Comparison of ENCODE assay signal across 37 cellular contexts in the genomic region with DNA sequence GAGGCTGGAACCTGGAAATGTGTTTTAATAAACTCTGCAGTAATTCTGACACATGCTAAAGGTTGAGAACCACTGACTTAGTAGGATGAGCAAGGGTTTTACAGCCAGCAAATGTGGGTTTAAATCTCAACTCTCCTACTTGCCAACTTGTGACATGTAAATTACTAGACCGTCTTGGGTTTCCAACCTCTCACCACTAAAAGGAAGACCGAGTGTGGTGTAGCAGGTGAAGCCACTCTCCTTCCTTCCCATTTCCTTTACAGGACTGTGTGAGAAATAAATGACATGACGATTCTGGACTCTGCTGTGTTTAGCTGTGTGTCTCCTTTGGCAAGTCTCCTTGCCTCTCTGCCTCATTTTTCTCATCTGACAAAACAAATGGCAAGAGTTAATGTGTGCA. TPM values are rescaled to one million over a fixed set of nuclear protein-coding genes. Genes with fewer than 3 reads are reported as not detected.
DNase-seq lines count a peak whose midpoint lies in the region; ATAC-seq, FAIRE-seq and TF ChIP-seq lines count a peak whose summit lies in the region.
"Had no signal": no experiment of that assay in that cellular context is flagged by ENCODE, and none has a peak within 500 bp of the region (broad histone marks: within the 10 kb centered on the region; RNA-seq: fewer than 3 reads in every experiment).

No MANE protein-coding gene starts in this region.

- H3K79me2 ChIP-seq in K562 (ENCODE audit: control insufficient read depth, insufficient read depth, low read length): peaks cover 100% of the 10 kb centered on the region
- H3K79me2 ChIP-seq: parathyroid adenoma had no signal

- H3K36me3 Mint-ChIP-seq in stimulated activated effector memory CD8-positive, alpha-beta T cell treated with anti-CD3 and anti-CD28 coated beads, Interleukin-12 subunit alpha, Interleukin-12 subunit beta, amount 100 ng/mL, for 72 hours: peaks cover 3% of the 10 kb centered on the region
- H3K36me3 Mint-ChIP-seq: activated naive CD8-positive, alpha-beta T cell; memory B cell had no signal

- peaks cover 10 to 37% of the 10 kb centered on the region in 2 experiments for H3K4me1 ChIP-seq in K562 (replicated peaks in 1 of 2; ENCODE audit: control insufficient read depth in 2 of 2, insufficient read depth in 2 of 2, low read length in 2 of 2)
- H3K4me1 ChIP-seq: parathyroid adenoma had no signal

- 0 out of 2 replicates have a peak, but pooled peaks cover 26% of the 10 kb centered on the region for H4K20me1 ChIP-seq in K562 (replicated peaks; ENCODE audit: control insufficient read depth, insufficient read depth, low read length)

- no peak for TF ChIP-seq EP300 in K562 (IDR thresholded peaks at IDR 0.05; ENCODE audit: low read length)

- peak overlapping the region; percentile 27 for H3K4me2 ChIP-seq in K562 (ENCODE audit: insufficient read depth, low read length)

- TF ChIP-seq CTCF in K562 (IDR thresholded peaks at IDR 0.05 in 2 of 3, conservative IDR thresholded peaks at IDR 0.05 in 1 of 3; ENCODE audit: insufficient read depth in 2 of 3, low read depth in 1 of 3, low read length in 3 of 3): no peak
- TF ChIP-seq CTCF in GM10248 (IDR thresholded peaks at IDR 0.05; ENCODE audit: control extremely low read depth, extremely low read depth, low read depth, missing control alignments): no peak

- 22% methylated on average over 3 of the region's 3 CpGs for WGBS in K562 (ENCODE audit: insufficient coverage, low coverage, missing lambda C conversion rate)

- ATAC-seq in K562 (no peak), GM21390 (IDR thresholded peaks at IDR 0.05; ENCODE audit: unreplicated experiment) (no peak)
- ATAC-seq in stimulated activated effector memory CD8-positive, alpha-beta T cell treated with anti-CD3 and anti-CD28 coated beads, Interleukin-12 subunit alpha, Interleukin-12 subunit beta, amount 100 ng/mL, for 72 hours: peak; percentile 36
- ATAC-seq: CD8-positive, alpha-beta T cell; effector memory CD8-positive, alpha-beta T cell; GM12878; left lobe of liver had no signal

- TF ChIP-seq POLR2A in K562 (conservative IDR thresholded peaks at IDR 0.05): no peak

- H3K9me3 ChIP-seq in K562 (replicated peaks; ENCODE audit: control insufficient read depth, insufficient read depth, low read depth, low read length): no peaks in the 10 kb centered on the region
- H3K9me3 ChIP-seq: HAP-1, right atrium auricular region, tibial artery had no signal

- no TSS peak for BruUV-seq in K562 (replicated peaks; lab: Mats Ljungman, UMichigan)

- H3K9me3 Mint-ChIP-seq in stimulated activated effector memory CD8-positive, alpha-beta T cell treated with anti-CD3 and anti-CD28 coated beads, Interleukin-12 subunit alpha, Interleukin-12 subunit beta, amount 100 ng/mL, for 72 hours: no peaks in the 10 kb centered on the region
- H3K9me3 Mint-ChIP-seq: CD8-positive, alpha-beta T cell; effector memory CD8-positive, alpha-beta T cell; memory B cell; stimulated activated naive CD8-positive, alpha-beta T cell treated with anti-CD3 and anti-CD28 coated beads, Interleukin-15, Interleukin-2, amounts not matched to agents 100 ng/mL and 50 ng/mL, for 24 hours had no signal

- H3K27me3 ChIP-seq in K562 (ENCODE audit: control insufficient read depth in 2 of 2, insufficient read depth in 2 of 2, low read length in 2 of 2): no peaks in the 10 kb centered on the region
- H3K27me3 ChIP-seq: cardiac muscle cell, right atrium auricular region, tibial artery had no signal

- peaks cover 57% of the 10 kb centered on the region for H3K36me3 ChIP-seq in K562 (ENCODE audit: control insufficient read depth, insufficient read depth, low read length)
- H3K36me3 ChIP-seq: cardiac muscle cell, HAP-1, right atrium auricular region, tibial artery had no signal

- H2AFZ ChIP-seq in K562 (ENCODE audit: low read depth, low read length): no peak overlapping the region
- H2AFZ ChIP-seq: parathyroid adenoma had no signal

- CTCF ChIA-PET in K562 (lab: Yijun Ruan, JAX; ENCODE audit: low intra/inter-chr PET ratio) (no interaction called here), GM10248 (lab: Yijun Ruan, JAX) (interaction anchor here (1.2 kb wide), 1 partner anchor 19 kb away, joined by 3 read pairs; no protein-coding TSS in a partner anchor)

- no peak for FAIRE-seq in K562 (lab: Jason Lieb, UNC)
- FAIRE-seq: astrocyte, GM12878, small intestine had no signal

- in situ Hi-C loops in K562 (cut with MboI): no loop called here

- no peak overlapping the region for H3K27ac Mint-ChIP-seq in stimulated activated effector memory CD8-positive, alpha-beta T cell treated with anti-CD3 and anti-CD28 coated beads, Interleukin-12 subunit alpha, Interleukin-12 subunit beta, amount 100 ng/mL, for 72 hours
- H3K27ac Mint-ChIP-seq: activated naive CD8-positive, alpha-beta T cell; CD8-positive, alpha-beta T cell; effector memory CD8-positive, alpha-beta T cell; memory B cell; stimulated activated naive CD8-positive, alpha-beta T cell treated with anti-CD3 and anti-CD28 coated beads, Interleukin-15, Interleukin-2, amounts not matched to agents 100 ng/mL and 50 ng/mL, for 24 hours had no signal

- no peak overlapping the region for H3K4me3 ChIP-seq in Jurkat, Clone E6-1 (ENCODE audit: low read length)
- no peak overlapping the region for H3K4me3 ChIP-seq in K562
- H3K4me3 ChIP-seq: cardiac muscle cell, GM12878, HAP-1, right atrium auricular region, tibial artery had no signal

- no peaks in the 10 kb centered on the region for H3K9me1 ChIP-seq in K562 (ENCODE audit: control insufficient read depth, insufficient read depth, low read length)

- peak; percentile 14 for DNase-seq in NCI-H748 (lab: John Stamatoyannopoulos, UW; ENCODE audit: unreplicated experiment)
- DNase-seq in NCI-H748 treated with DMSO at 0.1 percent for 48 hours (lab: John Stamatoyannopoulos, UW): no peak
- peak; percentile 26 for DNase-seq in Jurkat, Clone E6-1 (ENCODE audit: low read depth, low spot score)
- DNase-seq in K562 (ENCODE audit: extremely low read depth in 1 of 4, low spot score in 3 of 4): no peak
- DNase-seq in stimulated activated effector memory CD8-positive, alpha-beta T cell treated with anti-CD3 and anti-CD28 coated beads, Interleukin-12 subunit alpha, Interleukin-12 subunit beta, amount 100 ng/mL, for 72 hours (ENCODE audit: low spot score in 2 of 2): no peak
- no peak for DNase-seq in NOMO-1 treated with DMSO at 0.1 percent for 48 hours (lab: John Stamatoyannopoulos, UW; ENCODE audit: unreplicated experiment)
- DNase-seq in GM10248 (ENCODE audit: extremely low spot score): no peak
- DNase-seq: activated CD4-positive, alpha-beta T cell treated with anti-CD3 and anti-CD28 coated beads for 4 hours; activated CD8-positive, alpha-beta memory T cell treated with anti-CD3 and anti-CD28 coated beads for 24 hours; activated effector memory CD4-positive, alpha-beta T cell treated with anti-CD3 and anti-CD28 coated beads, Interleukin-2, amount 50 U/mL, for 16 hours; activated T-cell treated with anti-CD3 and anti-CD28 coated beads for 4 hours; CD8-positive, alpha-beta T cell; cortex of kidney; effector memory CD8-positive, alpha-beta T cell; EL; glutamatergic neuron; Karpas-422; NCI-H1436 treated with DMSO at 0.1 percent for 48 hours; NCI-H2171 treated with DMSO at 0.1 percent for 48 hours; NCI-H524; SIG-M5; small intestine; stimulated activated CD4-positive, alpha-beta T cell treated with anti-CD3 and anti-CD28 coated beads, Interleukin-1b, Interleukin-23, amount 100 ng/mL, for 48 hours; T-helper 9 cell; tibial artery had no signal

- peaks cover 35% of the 10 kb centered on the region for H3K4me1 Mint-ChIP-seq in stimulated activated effector memory CD8-positive, alpha-beta T cell treated with anti-CD3 and anti-CD28 coated beads, Interleukin-12 subunit alpha, Interleukin-12 subunit beta, amount 100 ng/mL, for 72 hours

- peak overlapping the region in 1 of 2 experiments; percentile 75; a peak in 1 of 4 replicates for H3K9ac ChIP-seq in K562 (ENCODE audit: insufficient read depth in 1 of 2, low read depth in 2 of 2, low read length in 2 of 2)
- H3K9ac ChIP-seq: parathyroid adenoma had no signal

- intact Hi-C loops in K562 (cut with micrococcal nuclease): no loop called here

- H3K4me3 Mint-ChIP-seq in stimulated activated effector memory CD8-positive, alpha-beta T cell treated with anti-CD3 and anti-CD28 coated beads, Interleukin-12 subunit alpha, Interleukin-12 subunit beta, amount 100 ng/mL, for 72 hours: no peak overlapping the region
- H3K4me3 Mint-ChIP-seq: activated naive CD8-positive, alpha-beta T cell; CD8-positive, alpha-beta T cell; effector memory CD8-positive, alpha-beta T cell; memory B cell; stimulated activated naive CD8-positive, alpha-beta T cell treated with anti-CD3 and anti-CD28 coated beads, Interleukin-15, Interleukin-2, amounts not matched to agents 100 ng/mL and 50 ng/mL, for 24 hours had no signal

- no peak for TF ChIP-seq RAD21 in K562 (CRISPR knock-in tag; conservative IDR thresholded peaks at IDR 0.05 in 1 of 2, IDR thresholded peaks at IDR 0.05 in 1 of 2)

- peak overlapping the region; percentile 19; the same call in 1 of the 3 replicates for H3K27ac ChIP-seq in K562 (ENCODE audit: extremely low read depth, low read depth, low read length)
- H3K27ac ChIP-seq: cardiac muscle cell, parathyroid adenoma, right atrium auricular region, tibial artery, VCaP had no signal

- POLR2A ChIA-PET in K562 (lab: Yijun Ruan, JAX) (interaction anchor here (0.7 to 1.0 kb wide), 5 partner anchors 12 to 61 kb away, joined by 3 read pairs; no protein-coding TSS in a partner anchor), GM10248 (lab: Yijun Ruan, JAX) (no interaction called here)

TF ChIP-seq in K562, 482 proteins besides CTCF, POLR2A, EP300 and RAD21 (continues in another document):
- TF ChIP-seq DIDO1 (tag; IDR thresholded peaks at IDR 0.05; ENCODE audit: low read depth): no peak

RNA-seq across cellular contexts. Expression of gene DNAJC6, which starts 49.5 kb away (rescaled TPM):
- polyA plus RNA-seq in Jurkat, Clone E6-1 (2012; ENCODE audit: insufficient read depth, insufficient read length): 10.3 TPM
- total RNA-seq in K562 (2011; cell fraction: chromatin; rRNA removed; ENCODE audit: low replicate concordance): 83.6 and 231 TPM in 2 replicates
- 29.2 and 43.3 TPM in 2 replicates for total RNA-seq in K562 (2011; cell fraction: nucleolus; rRNA removed)
- total RNA-seq in K562 (2011; cell fraction: nucleoplasm; rRNA removed): 81.3 and 133 TPM in 2 replicates
- total RNA-seq in K562 (2014; rRNA removed) (24.3 and 33.1 TPM in 2 replicates), K562 (2014; rRNA removed; fragmentation: Illumina TruSeq; extraction: Trizol) (41.4 and 43.8 TPM in 2 replicates), K562 (2015; rRNA removed; fragmentation: Illumina TruSeq; extraction: Trizol) (26.8 and 28.0 TPM in 2 replicates), K562 (2021) (44.5 and 45.5 TPM in 2 replicates)
- polyA plus RNA-seq in K562 (2011; rRNA removed) (59.4 and 78.7 TPM in 2 replicates), K562 (2014; fragmentation: Illumina TruSeq; extraction: Trizol) (44.7 and 49.7 TPM in 2 replicates), K562 (2014; fragmentation: Nextera tagmentation; extraction: Ambion mirVana) (1 to 10 TPM; 6.7 to 8.2 TPM), K562 (2014; rRNA removed) (24.0 and 28.1 TPM in 2 replicates)
- 36.5 and 44.9 TPM in 2 replicates for polyA plus RNA-seq in K562 (2011; cell fraction: cytosol; rRNA removed)
- polyA plus RNA-seq in K562 (2011; cell fraction: nucleus; rRNA removed): 67.4 and 73.5 TPM in 2 replicates
- 21.9 and 27.0 TPM in 2 replicates for polyA plus RNA-seq in K562 (2012)
- 118 and 129 TPM in 2 replicates for polyA minus RNA-seq in K562 (2011; rRNA and poly(A)+ RNA removed)
- polyA minus RNA-seq in K562 (2011; cell fraction: cytosol; rRNA and poly(A)+ RNA removed): 41.0 and 50.6 TPM in 2 replicates
- polyA minus RNA-seq in K562 (2011; cell fraction: nucleus; rRNA and poly(A)+ RNA removed): 73.6 and 103 TPM in 2 replicates

Comparison
In these comparisons a context has a peak if more than half of its experiments do, and no peak if none do; other contexts are left out.
1. DNase-seq: peak in NCI-H748 (single experiment) and Jurkat, Clone E6-1 (single experiment); none in NCI-H748 treated with DMSO at 0.1 percent for 48 hours (single experiment), K562 (0 of 4), stimulated activated effector memory CD8-positive, alpha-beta T cell treated with anti-CD3 and anti-CD28 coated beads, Interleukin-12 subunit alpha, Interleukin-12 subunit beta, amount 100 ng/mL, for 72 hours (0 of 2), NOMO-1 treated with DMSO at 0.1 percent for 48 hours (single experiment) and GM10248 (single experiment).